ENCODE assay signal across 20 cellular contexts in the genomic region with DNA sequence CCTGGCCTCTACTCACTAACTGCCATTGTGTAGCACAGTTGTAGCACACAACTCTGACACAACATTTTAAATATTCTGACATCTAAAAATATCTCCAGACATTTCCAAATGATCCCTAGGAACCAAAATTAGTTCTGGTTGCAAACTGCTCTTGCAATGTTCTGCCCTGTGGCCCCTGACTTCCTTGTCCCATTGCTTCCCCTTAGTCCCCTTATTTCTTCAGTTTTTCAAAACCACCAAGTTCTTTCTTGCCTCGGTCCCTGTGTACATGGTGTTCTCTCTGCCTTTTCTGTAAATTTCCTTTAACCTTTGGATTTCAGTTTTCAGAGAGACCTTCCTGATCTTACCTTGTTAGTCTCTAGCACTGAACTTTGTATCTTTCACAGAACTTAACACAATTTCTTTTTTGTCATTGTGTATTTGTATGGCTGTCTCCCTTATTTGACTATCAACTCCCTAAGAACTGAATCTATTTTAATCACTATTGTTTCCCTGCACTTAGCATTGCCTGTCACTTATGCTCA.
DNase-seq lines count a peak whose midpoint lies in the region; ATAC-seq and TF ChIP-seq lines count a peak whose summit lies in the region.
"Had no signal": no experiment of that assay in that cellular context is flagged by ENCODE, and none has a peak within 500 bp of the region (broad histone marks: within the 10 kb centered on the region; RNA-seq: fewer than 3 reads in every experiment).

No MANE protein-coding gene starts in this region.

- no peaks in the 10 kb centered on the region for H3K36me3 ChIP-seq in mucosa of descending colon (ENCODE audit: low read depth)
- peaks cover 66% of the 10 kb centered on the region for H3K36me3 ChIP-seq in BE2C

- peak overlapping the region; percentile 61 for H3K27ac ChIP-seq in HL-60 (replicated peaks)
- H3K27ac ChIP-seq: cardiac muscle cell had no signal

- H3K4me3 ChIP-seq in HL-60 (replicated peaks; ENCODE audit: insufficient read depth, low read length): no peak overlapping the region
- H3K4me3 ChIP-seq in mucosa of descending colon: no peak overlapping the region
- no peak overlapping the region for H3K4me3 ChIP-seq in BE2C (ENCODE audit: low read depth, low read length)
- H3K4me3 ChIP-seq: adrenal gland, cardiac muscle cell had no signal

- H3K9me3 Mint-ChIP-seq in activated naive CD8-positive, alpha-beta T cell treated with anti-CD3 and anti-CD28 coated beads for 36 hours: peaks cover 2% of the 10 kb centered on the region

- ATAC-seq in mucosa of descending colon: peak; percentile 31
- no peak for ATAC-seq in HG03520 (IDR thresholded peaks at IDR 0.05; ENCODE audit: unreplicated experiment)
- ATAC-seq: sciatic nerve had no signal

- H3K4me1 Mint-ChIP-seq in activated naive CD8-positive, alpha-beta T cell treated with anti-CD3 and anti-CD28 coated beads for 36 hours: peaks cover 18% of the 10 kb centered on the region

- TF ChIP-seq CTCF in HL-60 (IDR thresholded peaks at IDR 0.05; ENCODE audit: insufficient read depth, low read length) (no peak), mucosa of descending colon (IDR thresholded peaks at IDR 0.05) (no peak), BE2C (IDR thresholded peaks at IDR 0.05; ENCODE audit: low read depth, low read length) (no peak)

- no peaks in the 10 kb centered on the region for H3K27me3 ChIP-seq in HL-60 (ENCODE audit: insufficient read depth, poor library complexity, severe bottlenecking)
- H3K27me3 ChIP-seq in BE2C: no peaks in the 10 kb centered on the region
- H3K27me3 ChIP-seq: adrenal gland, cardiac muscle cell had no signal

- peaks cover 41% of the 10 kb centered on the region for H3K36me3 Mint-ChIP-seq in activated naive CD8-positive, alpha-beta T cell treated with anti-CD3 and anti-CD28 coated beads for 36 hours

- intact Hi-C loops in mucosa of descending colon (cut with DNase I, micrococcal nuclease): no loop called here

- peak overlapping the region; percentile 32 for H3K27ac Mint-ChIP-seq in activated naive CD8-positive, alpha-beta T cell treated with anti-CD3 and anti-CD28 coated beads for 36 hours

- H3K27me3 Mint-ChIP-seq in activated naive CD8-positive, alpha-beta T cell treated with anti-CD3 and anti-CD28 coated beads for 36 hours: no peaks in the 10 kb centered on the region

- H3K4me3 Mint-ChIP-seq in activated naive CD8-positive, alpha-beta T cell treated with anti-CD3 and anti-CD28 coated beads for 36 hours: no peak overlapping the region

- DNase-seq in AML-193 (lab: John Stamatoyannopoulos, UW): peak; percentile 11 to 29
- peak in 1 of 2 experiments; percentile 70 for DNase-seq in HL-60 (ENCODE audit: low read depth in 1 of 2, low spot score in 1 of 2)
- DNase-seq in activated naive CD8-positive, alpha-beta T cell treated with anti-CD3 and anti-CD28 coated beads for 36 hours: no peak
- DNase-seq in mucosa of descending colon: no peak
- DNase-seq in BE2C: no peak
- no peak for DNase-seq in NCI-H1930 (lab: John Stamatoyannopoulos, UW)
- no peak for DNase-seq in pons (ENCODE audit: low spot score)
- DNase-seq: activated CD4-positive, alpha-beta T cell treated with anti-CD3 and anti-CD28 coated beads for 1 hour; activated T-cell treated with anti-CD3 and anti-CD28 coated beads, Interleukin-2, amount 50 U/mL, for 1 hour; adrenal gland; Caco-2; effector memory CD4-positive, alpha-beta T cell; mesenchymal stem cell; NCI-H2029; NCI-H524; stimulated activated CD4-positive, alpha-beta T cell treated with anti-CD3 and anti-CD28 coated beads, Interleukin-1b, Interleukin-23, amount 100 ng/mL, for 48 hours; T-helper 9 cell had no signal

- H3K4me1 ChIP-seq in mucosa of descending colon (ENCODE audit: low read depth): peaks cover 5% of the 10 kb centered on the region
- H3K4me1 ChIP-seq in BE2C: peaks cover 10% of the 10 kb centered on the region
- H3K4me1 ChIP-seq: adrenal gland, Caco-2 had no signal

- H3K9me3 ChIP-seq in mucosa of descending colon: no peaks in the 10 kb centered on the region
- no peaks in the 10 kb centered on the region for H3K9me3 ChIP-seq in BE2C
- H3K9me3 ChIP-seq: adrenal gland, Caco-2 had no signal

Comparison
In these comparisons a context has a peak if more than half of its experiments do, and no peak if none do; other contexts are left out.
1. DNase-seq: peak in AML-193 (2 of 2); none in activated naive CD8-positive, alpha-beta T cell treated with anti-CD3 and anti-CD28 coated beads for 36 hours (single experiment), mucosa of descending colon (0 of 3), BE2C (single experiment), NCI-H1930 (0 of 2) and pons (single experiment).